In the genomic region with DNA sequence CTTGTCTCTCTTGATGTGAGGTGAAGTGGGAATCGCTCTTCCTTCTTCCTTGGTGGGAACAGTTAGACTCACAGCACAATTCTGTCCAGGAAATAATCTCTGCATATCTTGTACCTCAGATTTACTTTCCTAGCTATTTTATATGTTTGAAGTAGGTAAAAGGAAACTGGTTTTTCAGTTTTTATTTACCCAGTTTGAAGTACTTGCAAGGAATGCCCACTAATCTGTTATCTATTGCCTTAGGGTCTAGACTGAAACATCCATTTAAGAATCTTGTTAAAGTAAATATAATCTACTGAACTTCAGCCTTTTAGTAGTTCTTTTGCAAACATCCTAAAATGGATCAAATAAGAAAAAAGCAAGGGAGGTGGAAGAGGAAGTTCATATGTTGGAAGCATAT, we compare ENCODE assay signal across 18 cellular contexts.
A peak's percentile ranks its signal among the peaks of the same experiment; 100 is the strongest.
DNase-seq lines count a peak whose midpoint lies in the region; ATAC-seq, FAIRE-seq and TF ChIP-seq lines count a peak whose summit lies in the region.
"Had no signal": no experiment of that assay in that cellular context is flagged by ENCODE, and none has a peak within 500 bp of the region (broad histone marks: within the 10 kb centered on the region; RNA-seq: fewer than 3 reads in every experiment).

No MANE protein-coding gene starts in this region.

- DNase-seq in GM12892 (ENCODE audit: insufficient read length) (no peak), LNCaP clone FGC (ENCODE audit: low read depth) (peak; percentile 55), endodermal cell (no peak), NAMALWA (ENCODE audit: low spot score) (no peak)
- no peak for DNase-seq in activated effector memory CD4-positive, alpha-beta T cell treated with Interleukin-2 at 50 U/mL for 16 hours
- DNase-seq: CD8-positive, alpha-beta T cell; DMS 273 treated with DMSO at 0.1 percent for 48 hours; DMS79; GDM1; GOT3; HFFc6; KBM-7 had no signal

- peaks cover 9% of the 10 kb centered on the region for H3K4me1 ChIP-seq in endodermal cell (ENCODE audit: control insufficient read depth, insufficient read depth, low read length)
- H3K4me1 ChIP-seq: BLaER1 treated with 17β-estradiol and CSF1 and Interleukin-3, amounts not matched to agents 10 nM and 100 nM had no signal

- H3K4me3 Mint-ChIP-seq in endodermal cell: no peak overlapping the region
- H3K4me3 Mint-ChIP-seq: B cell; CD8-positive, alpha-beta T cell; HFFc6; IgD-negative memory B cell had no signal

- H3K27me3 ChIP-seq in endodermal cell (ENCODE audit: control insufficient read depth, insufficient read depth, low read length, poor library complexity, severe bottlenecking): no peaks in the 10 kb centered on the region
- H3K27me3 ChIP-seq: BLaER1 treated with 17β-estradiol and CSF1 and Interleukin-3, amounts not matched to agents 10 nM and 100 nM had no signal

- no peaks in the 10 kb centered on the region for H3K9me3 ChIP-seq in endodermal cell (ENCODE audit: control insufficient read depth, low read length)
- H3K9me3 ChIP-seq: BLaER1 treated with 17β-estradiol and CSF1 and Interleukin-3, amounts not matched to agents 10 nM and 100 nM had no signal

- H3K36me3 ChIP-seq in endodermal cell (ENCODE audit: control insufficient read depth, insufficient read depth, low read length): no peaks in the 10 kb centered on the region
- H3K36me3 ChIP-seq: BLaER1 treated with 17β-estradiol and CSF1 and Interleukin-3, amounts not matched to agents 10 nM and 100 nM had no signal

- H3K27ac ChIP-seq in endodermal cell (ENCODE audit: low read depth, low read length): no peak overlapping the region
- H3K27ac ChIP-seq: BLaER1 treated with 17β-estradiol and CSF1 and Interleukin-3, amounts not matched to agents 10 nM and 100 nM had no signal

- TF ChIP-seq POLR2A in GM12892 (IDR thresholded peaks at IDR 0.05; ENCODE audit: low read depth, low read length): no peak

- no peaks in the 10 kb centered on the region for H3K36me3 Mint-ChIP-seq in endodermal cell (ENCODE audit: low read depth)
- H3K36me3 Mint-ChIP-seq: CD8-positive, alpha-beta T cell; IgD-negative memory B cell had no signal

- FAIRE-seq in GM12892 (lab: Jason Lieb, UNC): peak; percentile 50
- FAIRE-seq: HTR-8/SVneo had no signal

- H3K4me3 ChIP-seq in LNCaP clone FGC (ENCODE audit: low read depth, low read length) (no peak overlapping the region), endodermal cell (ENCODE audit: low read length) (peak overlapping the region; percentile 43)
- H3K4me3 ChIP-seq: BLaER1 treated with 17β-estradiol and CSF1 and Interleukin-3, amounts not matched to agents 10 nM and 100 nM had no signal

- peaks cover 18% of the 10 kb centered on the region for H3K4me1 Mint-ChIP-seq in endodermal cell
- H3K4me1 Mint-ChIP-seq: B cell, IgD-negative memory B cell had no signal

- no peaks in the 10 kb centered on the region for H3K27me3 Mint-ChIP-seq in endodermal cell (ENCODE audit: insufficient read depth)
- H3K27me3 Mint-ChIP-seq: B cell, IgD-negative memory B cell had no signal

- no peak for ATAC-seq in GM18502 (IDR thresholded peaks at IDR 0.05; ENCODE audit: poor library complexity, unreplicated experiment)
- ATAC-seq: CD8-positive, alpha-beta T cell; HCT116 had no signal

- no peak overlapping the region for H3K27ac Mint-ChIP-seq in endodermal cell
- H3K27ac Mint-ChIP-seq: B cell; CD8-positive, alpha-beta T cell; HFFc6; IgD-negative memory B cell had no signal

- TF ChIP-seq CTCF in LNCaP clone FGC (IDR thresholded peaks at IDR 0.05; ENCODE audit: control insufficient read depth, extremely low read depth, insufficient read depth): no peak
- TF ChIP-seq CTCF in endodermal cell (conservative IDR thresholded peaks at IDR 0.05): no peak

- H3K9ac ChIP-seq in endodermal cell (ENCODE audit: extremely low read depth, low read length, poor library complexity, severe bottlenecking): no peak overlapping the region
- H3K9ac ChIP-seq: BLaER1 treated with 17β-estradiol and CSF1 and Interleukin-3, amounts not matched to agents 10 nM and 100 nM had no signal

- 100% methylated on average over 1 of the region's 1 CpG; no CpG with 5 or more reads in 1 of the 2 experiments for WGBS in endodermal cell (ENCODE audit: insufficient coverage in 1 of 2, insufficient read length in 1 of 2), 2 experiments

- H3K9me3 Mint-ChIP-seq in endodermal cell: no peaks in the 10 kb centered on the region
- H3K9me3 Mint-ChIP-seq: IgD-negative memory B cell had no signal
